In genomic region chr19:48658483-48658882, GRCh38 we compare ENCODE assay signal across 23 cellular contexts. TPM values are rescaled to one million over a fixed set of nuclear protein-coding genes. Genes with fewer than 3 reads are reported as not detected.
DNase-seq lines count a peak whose midpoint lies in the region; ATAC-seq, FAIRE-seq and TF ChIP-seq lines count a peak whose summit lies in the region.
"Had no signal": no experiment of that assay in that cellular context is flagged by ENCODE, and none has a peak within 500 bp of the region (broad histone marks: within the 10 kb centered on the region; RNA-seq: fewer than 3 reads in every experiment).

No MANE protein-coding gene starts in this region.

- H3K4me3 Mint-ChIP-seq in WTC11 (no peak overlapping the region), neural progenitor cell (peak overlapping the region; percentile 5)
- H3K4me3 Mint-ChIP-seq: GM23338 had no signal

- no peaks in the 10 kb centered on the region; a peak in 2 of 4 replicates for H3K9me3 ChIP-seq in H1 (ENCODE audit: insufficient read depth in 2 of 2, low read depth in 1 of 2, low read length in 1 of 2)
- H3K9me3 ChIP-seq in neural progenitor cell (ENCODE audit: low read depth), result no peaks in the 10 kb centered on the region
- H3K9me3 ChIP-seq: HAP-1 had no signal

- 94% methylated on average over 6 of the region's 6 CpGs; no CpG with 5 or more reads in 1 of the 2 experiments for WGBS in H1 (ENCODE audit: extremely low coverage in 1 of 2, insufficient coverage in 1 of 2, insufficient read length in 1 of 2, insufficient replicate concordance in 2 of 2, low coverage in 1 of 2, low lambda C conversion rate in 2 of 2, missing lambda C conversion rate in 1 of 2), 2 experiments

- TF ChIP-seq POLR2A in H1 (IDR thresholded peaks at IDR 0.05; ENCODE audit: control extremely low read depth in 1 of 2, low read depth in 2 of 2, low read length in 2 of 2), result no peak

- H3K27ac Mint-ChIP-seq in WTC11 (no peak overlapping the region), neural progenitor cell (no peak overlapping the region)
- H3K27ac Mint-ChIP-seq: GM23338 had no signal

- no peak overlapping the region for H2BK15ac ChIP-seq in H1 (ENCODE audit: low read length)

- peaks cover 6% of the 10 kb centered on the region for H3K36me3 Mint-ChIP-seq in WTC11
- H3K36me3 Mint-ChIP-seq in neural progenitor cell, result no peaks in the 10 kb centered on the region
- H3K36me3 Mint-ChIP-seq: CD4-positive, alpha-beta memory T cell had no signal

- POLR2A ChIA-PET in WTC11 (lab: Charles Lee) (no interaction called here), H1 (lab: Charles Lee; ENCODE audit: partially characterized antibody) (interaction anchor here (1.0 kb wide), 1 partner anchor 89 kb away, joined by 4 read pairs; no protein-coding TSS in a partner anchor)

- H3K27me3 Mint-ChIP-seq in WTC11 (ENCODE audit: low read depth), result peaks cover 23% of the 10 kb centered on the region
- H3K27me3 Mint-ChIP-seq in neural progenitor cell (ENCODE audit: insufficient read depth, low read depth), result peaks cover 7% of the 10 kb centered on the region
- H3K27me3 Mint-ChIP-seq: CD4-positive, alpha-beta memory T cell had no signal

- peaks cover 10% of the 10 kb centered on the region for H3F3A ChIP-seq in neural progenitor cell (ENCODE audit: low read depth)

- FAIRE-seq in H1 (lab: Jason Lieb, UNC), result no peak
- FAIRE-seq: GM12891, GM18507, H54 had no signal

- peak overlapping the region; percentile 33 for H2BK120ac ChIP-seq in H1 (replicated peaks; ENCODE audit: low read depth, low read length)

- H3K4ac ChIP-seq in H1 (replicated peaks; ENCODE audit: insufficient read length, low read depth, low read length), result no peak overlapping the region

- H2BK12ac ChIP-seq in H1 (ENCODE audit: low read depth, low read length), result no peak overlapping the region

- H4K5ac ChIP-seq in H1 (ENCODE audit: insufficient read length, low read depth, low read length), result no peak overlapping the region

- no peak overlapping the region for H3K23ac ChIP-seq in H1 (ENCODE audit: insufficient read length)

- DNase-seq in WTC11 (ENCODE audit: low spot score), result no peak
- DNase-seq in H1 (ENCODE audit: low read depth in 1 of 2, low spot score in 2 of 2), result no peak
- DNase-seq in neural progenitor cell (ENCODE audit: low spot score), result no peak
- no peak for DNase-seq in SHP77 (lab: John Stamatoyannopoulos, UW)
- DNase-seq in dedifferentiated amniotic fluid mesenchymal stem cell (ENCODE audit: extremely low spot score), result no peak
- DNase-seq in SW 1271 (lab: John Stamatoyannopoulos, UW), result no peak
- DNase-seq: C1 segment of cervical spinal cord; Calu3; CD4-positive, alpha-beta memory T cell; COR-L47; DMS53; DMS79 treated with DMSO at 0.1 percent for 48 hours; GF-D8 had no signal

- H3K79me2 ChIP-seq in H1 (ENCODE audit: control insufficient read depth in 1 of 2, insufficient read depth in 2 of 2, low read length in 2 of 2), result no peaks in the 10 kb centered on the region
- no peaks in the 10 kb centered on the region for H3K79me2 ChIP-seq in neural progenitor cell (ENCODE audit: low read depth)

- H3K14ac ChIP-seq in H1 (ENCODE audit: insufficient read length), result no peak overlapping the region

- H4K91ac ChIP-seq in H1 (replicated peaks; ENCODE audit: insufficient read length, low read length), result no peak overlapping the region

- no peak for TF ChIP-seq RAD21 in H1 (IDR thresholded peaks at IDR 0.05 in 1 of 2, conservative IDR thresholded peaks at IDR 0.05 in 1 of 2; ENCODE audit: low read depth in 2 of 2, low read length in 2 of 2)

- TF ChIP-seq EP300 in H1 (IDR thresholded peaks at IDR 0.05; ENCODE audit: borderline replicate concordance in 1 of 2, low read depth in 2 of 2, low read length in 2 of 2), result no peak

- no peak overlapping the region for H2AK5ac ChIP-seq in H1 (ENCODE audit: low read depth, low read length)

- no peaks in the 10 kb centered on the region; a peak in 1 of 7 replicates for H3K27me3 ChIP-seq in H1 (replicated peaks in 1 of 4; ENCODE audit: control insufficient read depth in 3 of 4, extremely low read depth in 1 of 4, insufficient read depth in 3 of 4, low read length in 3 of 4)
- H3K27me3 ChIP-seq in neural progenitor cell, result no peaks in the 10 kb centered on the region

- H2AFZ ChIP-seq in H1 (ENCODE audit: low read length) (no peak overlapping the region), neural progenitor cell (replicated peaks) (no peak overlapping the region)
- H2AFZ ChIP-seq: GM23338 had no signal

- H3K4me1 ChIP-seq in H1 (replicated peaks in 1 of 4; ENCODE audit: control insufficient read depth in 3 of 4, insufficient read depth in 4 of 4, low read length in 3 of 4) (no peaks in the 10 kb centered on the region; a peak in 1 of 7 replicates), neural progenitor cell (peaks cover 7% of the 10 kb centered on the region)

- no peak overlapping the region for H3K4me3 ChIP-seq in H1 (ENCODE audit: extremely low read depth in 1 of 4, insufficient read depth in 2 of 4, low read depth in 3 of 4, low read length in 4 of 4)
- no peak overlapping the region for H3K4me3 ChIP-seq in neural progenitor cell
- H3K4me3 ChIP-seq: GM23338, HAP-1 had no signal

- no peaks in the 10 kb centered on the region for H4K20me1 ChIP-seq in H1 (replicated peaks in 1 of 2; ENCODE audit: control insufficient read depth in 1 of 2, insufficient read depth in 2 of 2, low read length in 2 of 2)
- H4K20me1 ChIP-seq in neural progenitor cell (ENCODE audit: low read depth), result no peaks in the 10 kb centered on the region

- H3K18ac ChIP-seq in H1 (ENCODE audit: extremely low read depth, low read length), result no peak overlapping the region

- H3K36me3 ChIP-seq in H1 (ENCODE audit: control insufficient read depth in 2 of 4, insufficient read depth in 4 of 4, low read length in 3 of 4) (no peaks in the 10 kb centered on the region), neural progenitor cell (no peaks in the 10 kb centered on the region)
- H3K36me3 ChIP-seq: HAP-1 had no signal

- H3K4me1 Mint-ChIP-seq in WTC11, result peaks cover 16% of the 10 kb centered on the region
- peaks cover 21% of the 10 kb centered on the region for H3K4me1 Mint-ChIP-seq in neural progenitor cell

- H3K9ac ChIP-seq in H1 (replicated peaks in 1 of 4; ENCODE audit: extremely low read depth in 1 of 4, low read depth in 3 of 4, low read length in 3 of 4) (no peak overlapping the region), neural progenitor cell (no peak overlapping the region)

- H3K4me2 ChIP-seq in H1 (ENCODE audit: insufficient read depth in 1 of 2, low read depth in 2 of 2, low read length in 2 of 2), result no peak overlapping the region
- no peak overlapping the region for H3K4me2 ChIP-seq in neural progenitor cell
- H3K4me2 ChIP-seq: GM23338 had no signal

- H2BK20ac ChIP-seq in H1 (ENCODE audit: low read length), result no peak overlapping the region

- CTCF ChIA-PET in WTC11 (lab: Charles Lee), result no interaction called here
- CTCF ChIA-PET in H1 (lab: Charles Lee; ENCODE audit: partially characterized antibody), result interaction anchor here (0.7 to 3.0 kb wide), 3 partner anchors 13 to 166 kb away, joined by 4 to 9 read pairs (median 4); partner anchors contain the start of gene CA11

- H3K56ac ChIP-seq in H1 (replicated peaks; ENCODE audit: insufficient read length, low read depth, low read length), result no peak overlapping the region

- no peak overlapping the region for H3K27ac ChIP-seq in H1 (ENCODE audit: low read depth, low read length)
- H3K27ac ChIP-seq in neural progenitor cell, result no peak overlapping the region

- no peak overlapping the region for H2BK5ac ChIP-seq in H1 (ENCODE audit: low read depth, low read length)

- no peaks in the 10 kb centered on the region for H3K23me2 ChIP-seq in H1 (ENCODE audit: low read depth, low read length)

- no peak for ATAC-seq in WTC11
- ATAC-seq: GM23338 had no signal

- no peak overlapping the region for H4K8ac ChIP-seq in H1 (ENCODE audit: extremely low read depth, insufficient read depth, low read length)

- TF ChIP-seq CTCF in WTC11 (IDR thresholded peaks at IDR 0.05), result no peak
- TF ChIP-seq CTCF in H1 (IDR thresholded peaks at IDR 0.05; ENCODE audit: control extremely low read depth in 1 of 3, insufficient read depth in 1 of 3, low read depth in 1 of 3, low read length in 3 of 3), result no peak
- no peak for TF ChIP-seq CTCF in neural progenitor cell (IDR thresholded peaks at IDR 0.05)

- no peaks in the 10 kb centered on the region for H3K79me1 ChIP-seq in H1 (ENCODE audit: low read depth, low read length)

- H3K9me3 Mint-ChIP-seq in WTC11 (peaks cover 6% of the 10 kb centered on the region), neural progenitor cell (peaks cover 2% of the 10 kb centered on the region)
- H3K9me3 Mint-ChIP-seq: CD4-positive, alpha-beta memory T cell had no signal

RNA-seq across cellular contexts. Expression of gene CA11, which starts 12.5 kb away (rescaled TPM):
- 41.4 to 53.7 TPM (median 47.5 TPM) in 3 replicates for total RNA-seq in WTC11 (2021)
- total RNA-seq in H1 (2021; fragmentation: NEBNext Ultra II Directional; extraction: Animal tissue kit (Norgen Biotek cat#: 25700)), result 51.7 and 53.0 TPM in 2 replicates
- polyA plus RNA-seq in H1 (2011; rRNA removed), result 71.4 and 78.9 TPM in 2 replicates
- 62.3 TPM for polyA plus RNA-seq in H1 (2011; cell fraction: cytosol; rRNA removed)
- 77.1 TPM for polyA plus RNA-seq in H1 (2011; cell fraction: nucleus; rRNA removed)
- polyA plus RNA-seq in H1 (2012, experiment 1 of 2), result 78.7 to 120 TPM (median 114 TPM) in 4 replicates
- polyA plus RNA-seq in H1 (2012, experiment 2 of 2), result 89.3 TPM
- 127 TPM for polyA plus RNA-seq in H1 (2013, experiment 1 of 2)
- 134 TPM for polyA plus RNA-seq in H1 (2013, experiment 2 of 2)
- 18.5 and 21.1 TPM in 2 replicates for polyA minus RNA-seq in H1 (2011; rRNA and poly(A)+ RNA removed)
- polyA minus RNA-seq in H1 (2011; cell fraction: cytosol; rRNA and poly(A)+ RNA removed), result 18.4 TPM
- polyA minus RNA-seq in H1 (2011; cell fraction: nucleus; rRNA and poly(A)+ RNA removed), result 19.0 TPM
- 12.6 and 49.8 TPM in 2 replicates for total RNA-seq in neural progenitor cell (ENCODE audit: low replicate concordance)
- total RNA-seq: Daoy had no signal

RNA-seq across cellular contexts. Expression of gene NTN5, which starts 14.3 kb away (rescaled TPM):
- total RNA-seq in WTC11 (2021) (0.28 to 0.39 TPM (median 0.37 TPM) in 3 replicates), neural progenitor cell (ENCODE audit: low replicate concordance) (0.87 TPM in 1 of 2 replicates, not detected in the other)
- 0.15 and 0.47 TPM in 2 replicates for total RNA-seq in H1 (2021; fragmentation: NEBNext Ultra II Directional; extraction: Animal tissue kit (Norgen Biotek cat#: 25700))
- 0.80 and 0.85 TPM in 2 replicates for polyA plus RNA-seq in H1 (2011; rRNA removed)
- 0.54 TPM for polyA plus RNA-seq in H1 (2011; cell fraction: cytosol; rRNA removed)
- polyA plus RNA-seq in H1 (2011; cell fraction: nucleus; rRNA removed), result 2.7 TPM
- polyA plus RNA-seq in H1 (2012, experiment 1 of 2), result 0.41 to 0.82 TPM (median 0.46 TPM) in 4 replicates
- polyA plus RNA-seq in H1 (2012, experiment 2 of 2), result 0.41 TPM
- polyA plus RNA-seq in H1 (2013, experiment 1 of 2), result 0.18 TPM
- polyA plus RNA-seq in H1 (2013, experiment 2 of 2), result 0.15 TPM
- polyA minus RNA-seq in H1 (2011; rRNA and poly(A)+ RNA removed), result 0.15 and 0.25 TPM in 2 replicates
- polyA minus RNA-seq in H1 (2011; cell fraction: cytosol; rRNA and poly(A)+ RNA removed), result not detected
- polyA minus RNA-seq in H1 (2011; cell fraction: nucleus; rRNA and poly(A)+ RNA removed), result 1.4 TPM
- total RNA-seq: A172, A673, Daoy had no signal

RNA-seq across cellular contexts. Expression of gene DBP, which starts 21.3 kb away (rescaled TPM):
- 10.5 to 12.0 TPM (median 11.4 TPM) in 3 replicates for total RNA-seq in WTC11 (2021)
- 8.3 and 9.9 TPM in 2 replicates for total RNA-seq in H1 (2021; fragmentation: NEBNext Ultra II Directional; extraction: Animal tissue kit (Norgen Biotek cat#: 25700))
- polyA plus RNA-seq in H1 (2011; rRNA removed), result 7.5 and 8.2 TPM in 2 replicates
- polyA plus RNA-seq in H1 (2011; cell fraction: cytosol; rRNA removed), result 4.7 TPM
- 7.8 TPM for polyA plus RNA-seq in H1 (2011; cell fraction: nucleus; rRNA removed)
- 6.7 to 12.3 TPM (median 10.9 TPM) in 4 replicates for polyA plus RNA-seq in H1 (2012, experiment 1 of 2)
- 12.0 TPM for polyA plus RNA-seq in H1 (2012, experiment 2 of 2)
- polyA plus RNA-seq in H1 (2013, experiment 1 of 2), result 4.4 TPM
- 5.6 TPM for polyA plus RNA-seq in H1 (2013, experiment 2 of 2)
- polyA minus RNA-seq in H1 (2011; rRNA and poly(A)+ RNA removed), result 3.9 and 5.5 TPM in 2 replicates
- polyA minus RNA-seq in H1 (2011; cell fraction: cytosol; rRNA and poly(A)+ RNA removed), result 9.2 TPM
- 9.2 TPM for polyA minus RNA-seq in H1 (2011; cell fraction: nucleus; rRNA and poly(A)+ RNA removed)
- total RNA-seq in neural progenitor cell (ENCODE audit: low replicate concordance), result 7.4 and 10.3 TPM in 2 replicates

RNA-seq across cellular contexts. Expression of gene FUT2, which starts 37.3 kb away (rescaled TPM):
- total RNA-seq in WTC11 (2021) (5.9 to 6.8 TPM (median 6.5 TPM) in 3 replicates), neural progenitor cell (ENCODE audit: low replicate concordance) (0.09 and 1.7 TPM in 2 replicates)
- total RNA-seq in H1 (2021; fragmentation: NEBNext Ultra II Directional; extraction: Animal tissue kit (Norgen Biotek cat#: 25700)), result 5.0 and 7.0 TPM in 2 replicates
- polyA plus RNA-seq in H1 (2011; rRNA removed), result 5.6 and 8.2 TPM in 2 replicates
- 4.1 TPM for polyA plus RNA-seq in H1 (2011; cell fraction: cytosol; rRNA removed)
- polyA plus RNA-seq in H1 (2011; cell fraction: nucleus; rRNA removed), result 6.7 TPM
- 4.2 to 7.5 TPM (median 7.2 TPM) in 4 replicates for polyA plus RNA-seq in H1 (2012, experiment 1 of 2)
- polyA plus RNA-seq in H1 (2012, experiment 2 of 2), result 14.2 TPM
- 4.8 TPM for polyA plus RNA-seq in H1 (2013, experiment 1 of 2)
- 5.3 TPM for polyA plus RNA-seq in H1 (2013, experiment 2 of 2)
- 9.7 and 10.8 TPM in 2 replicates for polyA minus RNA-seq in H1 (2011; rRNA and poly(A)+ RNA removed)
- polyA minus RNA-seq in H1 (2011; cell fraction: cytosol; rRNA and poly(A)+ RNA removed), result 3.7 TPM
- 10.6 TPM for polyA minus RNA-seq in H1 (2011; cell fraction: nucleus; rRNA and poly(A)+ RNA removed)
- total RNA-seq: A172; A673; CD4-positive, alpha-beta memory T cell; Daoy; G401 had no signal
- polyA plus RNA-seq: BJ had no signal

RNA-seq across cellular contexts. Expression of gene SPHK2, which starts 39.2 kb away (rescaled TPM):
- total RNA-seq in WTC11 (2021), result 46.7 to 64.6 TPM (median 48.4 TPM) in 3 replicates
- total RNA-seq in H1 (2021; fragmentation: NEBNext Ultra II Directional; extraction: Animal tissue kit (Norgen Biotek cat#: 25700)), result 60.9 and 61.6 TPM in 2 replicates
- 43.9 and 81.8 TPM in 2 replicates for polyA plus RNA-seq in H1 (2011; rRNA removed)
- 48.1 TPM for polyA plus RNA-seq in H1 (2011; cell fraction: cytosol; rRNA removed)
- 85.3 TPM for polyA plus RNA-seq in H1 (2011; cell fraction: nucleus; rRNA removed)
- 43.7 to 47.8 TPM (median 45.2 TPM) in 4 replicates for polyA plus RNA-seq in H1 (2012, experiment 1 of 2)
- 41.5 TPM for polyA plus RNA-seq in H1 (2012, experiment 2 of 2)
- polyA plus RNA-seq in H1 (2013, experiment 1 of 2), result 28.9 TPM
- 25.8 TPM for polyA plus RNA-seq in H1 (2013, experiment 2 of 2)
- polyA minus RNA-seq in H1 (2011; rRNA and poly(A)+ RNA removed), result 21.2 and 25.9 TPM in 2 replicates
- polyA minus RNA-seq in H1 (2011; cell fraction: cytosol; rRNA and poly(A)+ RNA removed), result 37.9 TPM
- polyA minus RNA-seq in H1 (2011; cell fraction: nucleus; rRNA and poly(A)+ RNA removed), result 55.2 TPM
- total RNA-seq in neural progenitor cell (ENCODE audit: low replicate concordance), result 7.2 and 46.1 TPM in 2 replicates
